ENCODE assay signal across 8 cellular contexts in genomic region chr1:44031051-44031899, GRCh38. TPM values are rescaled to one million over a fixed set of nuclear protein-coding genes. Genes with fewer than 3 reads are reported as not detected.
DNase-seq lines count a peak whose midpoint lies in the region; ATAC-seq and TF ChIP-seq lines count a peak whose summit lies in the region.

SLC6A9 (minus strand) TSS chr1:44031462; CDS start chr1:44024277, 7,185 bp downstream.

- DNase-seq in DMS114 treated with DMSO at 0.1 percent for 48 hours (lab: John Stamatoyannopoulos, UW; ENCODE audit: unreplicated experiment) (peak; percentile 25), NCI-H146 (lab: John Stamatoyannopoulos, UW) (peak; percentile 28), endothelial cell (ENCODE audit: low spot score) (peak; percentile 24)
- DNase-seq in activated CD8-positive, alpha-beta memory T cell treated with anti-CD3 and anti-CD28 coated beads for 4 hours (ENCODE audit: low read depth in 2 of 2), result peak; percentile 5 to 33
- peak; percentile 51 for DNase-seq in stimulated activated naive CD8-positive, alpha-beta T cell treated with anti-CD3 and anti-CD28 coated beads, Interleukin-15, Interleukin-2, amounts not matched to agents 100 U/mL and 50 U/mL, for 24 hours

- H3K36me3 Mint-ChIP-seq in endothelial cell (ENCODE audit: low read depth, unreplicated experiment), result peaks cover 5% of the 10 kb centered on the region

- no peaks in the 10 kb centered on the region for H3K9me3 Mint-ChIP-seq in endothelial cell (ENCODE audit: unreplicated experiment)

- peak within 1 kb of the TSS; percentile 18 for H3K27ac Mint-ChIP-seq in endothelial cell (ENCODE audit: unreplicated experiment)

- H3K4me3 Mint-ChIP-seq in endothelial cell (ENCODE audit: unreplicated experiment), result peak within 1 kb of the TSS; percentile 90

- H3K4me1 Mint-ChIP-seq in endothelial cell (ENCODE audit: unreplicated experiment), result peaks cover 30% of the 10 kb centered on the region

- peak; percentile 8 for ATAC-seq in stimulated activated naive CD8-positive, alpha-beta T cell treated with anti-CD3 and anti-CD28 coated beads, Interleukin-15, Interleukin-2, amounts not matched to agents 100 U/mL and 50 U/mL, for 24 hours
- ATAC-seq in GM19452 (IDR thresholded peaks at IDR 0.05; ENCODE audit: unreplicated experiment), result no peak
- no peak for ATAC-seq in HG03457 (IDR thresholded peaks at IDR 0.05; ENCODE audit: unreplicated experiment)

- H3K27me3 Mint-ChIP-seq in endothelial cell (ENCODE audit: unreplicated experiment), result peaks cover 17% of the 10 kb centered on the region

- H3K27me3 ChIP-seq in mucosa of stomach (ENCODE audit: control insufficient read depth, insufficient read depth, low read length), result no peaks in the 10 kb centered on the region

- H3K9me3 ChIP-seq in mucosa of stomach (ENCODE audit: control insufficient read depth, low read length), result no peaks in the 10 kb centered on the region

- H3K36me3 ChIP-seq in mucosa of stomach (ENCODE audit: control insufficient read depth, insufficient read depth, low read length), result no peaks in the 10 kb centered on the region

- no peak for TF ChIP-seq CTCF in endothelial cell (IDR thresholded peaks at IDR 0.05; ENCODE audit: unreplicated experiment)

- H3K4me3 ChIP-seq in mucosa of stomach (ENCODE audit: low read length), result no peak within 1 kb of the TSS

- peak within 1 kb of the TSS; percentile 38 for H3K9ac ChIP-seq in mucosa of stomach (ENCODE audit: low read length)

- H3K4me1 ChIP-seq in mucosa of stomach (ENCODE audit: control insufficient read depth, insufficient read depth, low read length), result peaks cover 55% of the 10 kb centered on the region

RNA-seq across cellular contexts. Expression of gene SLC6A9, which starts in this region (rescaled TPM):
- total RNA-seq in endothelial cell (ENCODE audit: unreplicated experiment), result 2.8 TPM
